Comparison of ENCODE assay signal across 22 cellular contexts in genomic region chr16:19308392-19308791, GRCh38. TPM values are rescaled to one million over a fixed set of nuclear protein-coding genes. Genes with fewer than 3 reads are reported as not detected.
DNase-seq lines count a peak whose midpoint lies in the region; ATAC-seq, FAIRE-seq and TF ChIP-seq lines count a peak whose summit lies in the region.
"Had no signal": no experiment of that assay in that cellular context is flagged by ENCODE, and none has a peak within 500 bp of the region (broad histone marks: within the 10 kb centered on the region; RNA-seq: fewer than 3 reads in every experiment).

No MANE protein-coding gene starts in this region.

- no peaks in the 10 kb centered on the region for H3K9me1 ChIP-seq in K562 (ENCODE audit: control insufficient read depth, insufficient read depth, low read length)

- H3K4me2 ChIP-seq in HepG2 (ENCODE audit: low read depth, low read length) (no peak overlapping the region), K562 (ENCODE audit: insufficient read depth, low read length) (no peak overlapping the region)
- H3K4me2 ChIP-seq: BLaER1 had no signal

- H3K9me3 ChIP-seq in HepG2 (ENCODE audit: low read length) (no peaks in the 10 kb centered on the region), right lobe of liver (no peaks in the 10 kb centered on the region), K562 (replicated peaks; ENCODE audit: control insufficient read depth, insufficient read depth, low read depth, low read length) (no peaks in the 10 kb centered on the region)
- H3K9me3 ChIP-seq: BE2C, BLaER1, Caco-2 had no signal

- ATAC-seq in HepG2, result no peak
- ATAC-seq in right lobe of liver, result no peak
- no peak for ATAC-seq in K562
- no peak for ATAC-seq in HG03097 (IDR thresholded peaks at IDR 0.05; ENCODE audit: low FRiP score, unreplicated experiment)
- no peak for ATAC-seq in HG03439 (IDR thresholded peaks at IDR 0.05; ENCODE audit: unreplicated experiment)

- H2AFZ ChIP-seq in HepG2 (ENCODE audit: low read length) (no peak overlapping the region), K562 (ENCODE audit: low read depth, low read length) (no peak overlapping the region)

- H3K9ac ChIP-seq in HepG2 (ENCODE audit: insufficient read depth, low read depth, low read length) (no peak overlapping the region), K562 (ENCODE audit: insufficient read depth in 1 of 2, low read depth in 2 of 2, low read length in 2 of 2) (no peak overlapping the region)
- H3K9ac ChIP-seq: BLaER1 had no signal

- H4K20me1 ChIP-seq in HepG2 (ENCODE audit: insufficient read depth, low read length), result no peaks in the 10 kb centered on the region; the same call in 1 of the 2 replicates
- H4K20me1 ChIP-seq in K562 (replicated peaks; ENCODE audit: control insufficient read depth, insufficient read depth, low read length), result 0 out of 2 replicates have a peak, but pooled peaks cover 8% of the 10 kb centered on the region
- H4K20me1 ChIP-seq: BLaER1 had no signal

- DNase-seq in HepG2 (ENCODE audit: low spot score), result no peak
- DNase-seq in right lobe of liver, result no peak
- DNase-seq in K562 (ENCODE audit: extremely low read depth in 1 of 4, low spot score in 3 of 4), result no peak
- DNase-seq: BE2C; C1 segment of cervical spinal cord; Calu3; CD4-positive, alpha-beta memory T cell; CD4-positive, CD25-positive, alpha-beta regulatory T cell; DMS79 treated with DMSO at 0.1 percent for 48 hours; GF-D8 had no signal

- FAIRE-seq in HepG2 (lab: Jason Lieb, UNC), result no peak
- FAIRE-seq in K562 (lab: Jason Lieb, UNC), result no peak
- FAIRE-seq: D721Med, G401.6, GM12891, GM18507 had no signal

- TF ChIP-seq CTCF in HepG2 (CRISPR knock-in tag; IDR thresholded peaks at IDR 0.05) (no peak), right lobe of liver (IDR thresholded peaks at IDR 0.05) (no peak), K562 (IDR thresholded peaks at IDR 0.05 in 2 of 3, conservative IDR thresholded peaks at IDR 0.05 in 1 of 3; ENCODE audit: insufficient read depth in 2 of 3, low read depth in 1 of 3, low read length in 3 of 3) (no peak)

- H3K79me2 ChIP-seq in HepG2 (ENCODE audit: insufficient read depth, low read length) (no peaks in the 10 kb centered on the region), K562 (ENCODE audit: control insufficient read depth, insufficient read depth, low read length) (no peaks in the 10 kb centered on the region)

- no peaks in the 10 kb centered on the region for H3K4me1 ChIP-seq in HepG2 (ENCODE audit: insufficient read depth, low read length)
- no peaks in the 10 kb centered on the region for H3K4me1 ChIP-seq in right lobe of liver
- no peaks in the 10 kb centered on the region for H3K4me1 ChIP-seq in K562 (replicated peaks in 1 of 2; ENCODE audit: control insufficient read depth in 2 of 2, insufficient read depth in 2 of 2, low read length in 2 of 2)
- H3K4me1 ChIP-seq: BE2C, BLaER1, Caco-2 had no signal

- H3K27ac ChIP-seq in HepG2 (ENCODE audit: extremely low read length, insufficient read depth, low read length), result no peak overlapping the region
- H3K27ac ChIP-seq in right lobe of liver, result no peak overlapping the region
- H3K27ac ChIP-seq in K562 (ENCODE audit: extremely low read depth, low read depth, low read length), result no peak overlapping the region
- H3K27ac ChIP-seq: 22Rv1, BLaER1 had no signal

- TF ChIP-seq RAD21 in HepG2 (CRISPR knock-in tag; IDR thresholded peaks at IDR 0.05) (no peak), K562 (CRISPR knock-in tag; conservative IDR thresholded peaks at IDR 0.05 in 1 of 2, IDR thresholded peaks at IDR 0.05 in 1 of 2) (no peak)

- H3K27me3 ChIP-seq in HepG2 (ENCODE audit: control insufficient read depth in 1 of 2, insufficient read depth in 2 of 2, low read length in 2 of 2) (peaks cover 0 to 4% of the 10 kb centered on the region in 2 experiments; a peak in 1 of 5 replicates), right lobe of liver (no peaks in the 10 kb centered on the region), K562 (ENCODE audit: control insufficient read depth in 2 of 2, insufficient read depth in 2 of 2, low read length in 2 of 2) (no peaks in the 10 kb centered on the region)
- H3K27me3 ChIP-seq: BE2C, BLaER1 had no signal

- in situ Hi-C loops in HepG2 (cut with HindIII; ENCODE audit: extremely low pct_ligation_motif_present, low pct_unique_long_range_greater_than_20kb), result no loop called here
- in situ Hi-C loops in K562 (cut with MboI), result no loop called here

- CTCF ChIA-PET in HepG2 (lab: Yijun Ruan, JAX; ENCODE audit: low intra/inter-chr PET ratio, low total read pairs) (no interaction called here), K562 (lab: Yijun Ruan, JAX; ENCODE audit: low intra/inter-chr PET ratio) (no interaction called here)

- no peak for TF ChIP-seq EP300 in HepG2 (IDR thresholded peaks at IDR 0.05; ENCODE audit: low read depth in 2 of 2, low read length in 2 of 2)
- no peak for TF ChIP-seq EP300 in HepG2 (CRISPR knock-in tag; IDR thresholded peaks at IDR 0.05; ENCODE audit: borderline replicate concordance)
- no peak for TF ChIP-seq EP300 in K562 (IDR thresholded peaks at IDR 0.05; ENCODE audit: low read length)

- H3K36me3 ChIP-seq in HepG2 (replicated peaks in 1 of 2; ENCODE audit: control insufficient read depth in 1 of 2, insufficient read depth in 2 of 2, low read length in 2 of 2) (no peaks in the 10 kb centered on the region), right lobe of liver (no peaks in the 10 kb centered on the region), K562 (ENCODE audit: control insufficient read depth, insufficient read depth, low read length) (no peaks in the 10 kb centered on the region)
- H3K36me3 ChIP-seq: BE2C, BLaER1 had no signal

- intact Hi-C loops in HepG2 (cut with micrococcal nuclease; ENCODE audit: unreplicated experiment), result no loop called here
- intact Hi-C loops in right lobe of liver (cut with DNase I), result no loop called here
- intact Hi-C loops in K562 (cut with micrococcal nuclease), result no loop called here

- no peak overlapping the region for H3K4me3 ChIP-seq in HepG2 (replicated peaks in 1 of 3; ENCODE audit: insufficient read depth in 1 of 3, low read depth in 2 of 3, low read length in 3 of 3)
- no peak overlapping the region for H3K4me3 ChIP-seq in right lobe of liver
- no peak overlapping the region for H3K4me3 ChIP-seq in K562
- H3K4me3 ChIP-seq: BLaER1 had no signal

- TF ChIP-seq POLR2A in HepG2 (IDR thresholded peaks at IDR 0.05; ENCODE audit: insufficient read depth in 1 of 2, low read depth in 2 of 2, low read length in 2 of 2) (no peak), right lobe of liver (IDR thresholded peaks at IDR 0.05) (no peak), K562 (conservative IDR thresholded peaks at IDR 0.05) (no peak)

- BruUV-seq in HepG2 (replicated peaks; lab: Mats Ljungman, UMichigan), result no TSS peak
- BruUV-seq in K562 (replicated peaks; lab: Mats Ljungman, UMichigan), result no TSS peak

- POLR2A ChIA-PET in HepG2 (lab: Yijun Ruan, JAX), result no interaction called here
- POLR2A ChIA-PET in K562 (lab: Yijun Ruan, JAX), result interaction anchor here (0.7 kb wide), 1 partner anchor 62 kb away, joined by 3 read pairs; no protein-coding TSS in a partner anchor

- 0% methylated on average over 1 of the region's 1 CpG for WGBS in HepG2 (ENCODE audit: low lambda C conversion rate)
- 31% methylated on average over 1 of the region's 1 CpG for WGBS in right lobe of liver (ENCODE audit: insufficient coverage, low coverage, low lambda C conversion rate, missing lambda C conversion rate)
- 5% methylated on average over 1 of the region's 1 CpG for WGBS in K562 (ENCODE audit: insufficient coverage, low coverage, missing lambda C conversion rate)

TF ChIP-seq in K562, 482 proteins besides CTCF, POLR2A, EP300 and RAD21 (continues in another document):
- TF ChIP-seq RFX1 (IDR thresholded peaks at IDR 0.05), result no peak

RNA-seq across cellular contexts. Expression of gene CLEC19A, which starts 22.9 kb away (rescaled TPM):
- total RNA-seq in HepG2 (2016; rRNA removed; fragmentation: Illumina TruSeq; extraction: Trizol) (not detected in 2 replicates), right lobe of liver (under 1 TPM in 1 of 6 experiments, not detected in 5; 0.12 TPM), K562 (2014; rRNA removed) (not detected in 2 replicates), K562 (2014; rRNA removed; fragmentation: Illumina TruSeq; extraction: Trizol) (not detected in 2 replicates), K562 (2015; rRNA removed; fragmentation: Illumina TruSeq; extraction: Trizol) (not detected in 2 replicates), K562 (2021) (not detected in 2 replicates)
- not detected in 2 replicates for total RNA-seq in HepG2 (2016; cell fraction: cytosol; rRNA removed; fragmentation: Illumina TruSeq; extraction: Trizol; ENCODE audit: low read depth)
- not detected in 2 replicates for total RNA-seq in HepG2 (2016; cell fraction: insoluble cytoplasmic fraction; rRNA removed; fragmentation: Illumina TruSeq; extraction: Trizol)
- total RNA-seq in HepG2 (2016; cell fraction: membrane; rRNA removed; fragmentation: Illumina TruSeq; extraction: Trizol), result not detected in 2 replicates
- total RNA-seq in HepG2 (2016; cell fraction: nucleus; rRNA removed; fragmentation: Illumina TruSeq; extraction: Trizol), result not detected in 2 replicates
- polyA plus RNA-seq in HepG2 (2011; rRNA removed) (not detected in 2 replicates), K562 (2011; rRNA removed) (not detected in 2 replicates), K562 (2014; fragmentation: Illumina TruSeq; extraction: Trizol) (not detected in 2 replicates), K562 (2014; fragmentation: Nextera tagmentation; extraction: Ambion mirVana) (not detected), K562 (2014; rRNA removed) (not detected in 2 replicates)
- polyA plus RNA-seq in HepG2 (2011; cell fraction: cytosol; rRNA removed), result not detected in 2 replicates
- not detected in 2 replicates for polyA plus RNA-seq in HepG2 (2011; cell fraction: nucleus; rRNA removed)
- not detected in 2 replicates for polyA plus RNA-seq in HepG2 (2012)
- polyA plus RNA-seq in HepG2 (2016; cell fraction: cytosol; fragmentation: Illumina TruSeq; extraction: Trizol; ENCODE audit: low read depth), result not detected in 2 replicates
- polyA plus RNA-seq in HepG2 (2016; cell fraction: insoluble cytoplasmic fraction; fragmentation: Illumina TruSeq; extraction: Trizol; ENCODE audit: low read depth), result not detected in 2 replicates
- not detected in 2 replicates for polyA plus RNA-seq in HepG2 (2016; cell fraction: membrane; fragmentation: Illumina TruSeq; extraction: Trizol; ENCODE audit: low read depth)
- polyA plus RNA-seq in HepG2 (2016; cell fraction: nucleus; fragmentation: Illumina TruSeq; extraction: Trizol; ENCODE audit: insufficient read depth, low read depth), result not detected in 2 replicates
- polyA minus RNA-seq in HepG2 (2011; rRNA and poly(A)+ RNA removed; ENCODE audit: low replicate concordance), result 0.33 TPM in 1 of 2 replicates, not detected in the other
- polyA minus RNA-seq in HepG2 (2011; cell fraction: cytosol; rRNA and poly(A)+ RNA removed), result not detected in 2 replicates
- polyA minus RNA-seq in HepG2 (2011; cell fraction: nucleus; rRNA and poly(A)+ RNA removed), result not detected in 2 replicates
- not detected in 2 replicates for total RNA-seq in K562 (2011; cell fraction: chromatin; rRNA removed; ENCODE audit: low replicate concordance)
- not detected in 2 replicates for total RNA-seq in K562 (2011; cell fraction: nucleolus; rRNA removed)
- total RNA-seq in K562 (2011; cell fraction: nucleoplasm; rRNA removed), result not detected in 2 replicates
- not detected in 2 replicates for polyA plus RNA-seq in K562 (2011; cell fraction: cytosol; rRNA removed)
- polyA plus RNA-seq in K562 (2011; cell fraction: nucleus; rRNA removed), result not detected in 2 replicates
- not detected in 2 replicates for polyA plus RNA-seq in K562 (2012)
- polyA minus RNA-seq in K562 (2011; rRNA and poly(A)+ RNA removed), result not detected in 2 replicates
- polyA minus RNA-seq in K562 (2011; cell fraction: cytosol; rRNA and poly(A)+ RNA removed), result not detected in 2 replicates
- polyA minus RNA-seq in K562 (2011; cell fraction: nucleus; rRNA and poly(A)+ RNA removed), result not detected in 2 replicates
- total RNA-seq: A673; Caco-2; Calu3; CD4-positive, alpha-beta memory T cell; CD4-positive, CD25-positive, alpha-beta regulatory T cell had no signal
- polyA plus RNA-seq: AG04450; CD14-positive monocyte; CD4-positive, alpha-beta memory T cell; CD4-positive, CD25-positive, alpha-beta regulatory T cell had no signal
